Comparison of ENCODE assay signal across 17 cellular contexts in genomic region chr14:74952697-74953484, GRCh38. TPM values are rescaled to one million over a fixed set of nuclear protein-coding genes. Genes with fewer than 3 reads are reported as not detected.
DNase-seq lines count a peak whose midpoint lies in the region; ATAC-seq, FAIRE-seq and TF ChIP-seq lines count a peak whose summit lies in the region.
"Had no signal": no experiment of that assay in that cellular context is flagged by ENCODE, and none has a peak within 500 bp of the region (broad histone marks: within the 10 kb centered on the region; RNA-seq: fewer than 3 reads in every experiment).

No MANE protein-coding gene starts in this region.

- H3K4me3 ChIP-seq in BJ (ENCODE audit: low read depth, low read length): peak overlapping the region; percentile 45; the same call in 1 of the 2 replicates
- peak overlapping the region; percentile 70 for H3K4me3 ChIP-seq in HFF-Myc (replicated peaks; ENCODE audit: low read depth, low read length)
- H3K4me3 ChIP-seq in bronchial epithelial cell (ENCODE audit: low read depth, low read length): peak overlapping the region; percentile 64
- H3K4me3 ChIP-seq in neural progenitor cell: no peak overlapping the region
- no peak overlapping the region for H3K4me3 ChIP-seq in testis

- intact Hi-C loops in testis (cut with DNase I; ENCODE audit: low total_unique reads): no loop called here

- H3K4me1 Mint-ChIP-seq in neural progenitor cell: peaks cover 26% of the 10 kb centered on the region
- H3K4me1 Mint-ChIP-seq: activated naive CD4-positive, alpha-beta T cell treated with anti-CD3 and anti-CD28 coated beads, Interleukin-2, amount 50 U/mL, for 24 hours; CD4-positive, CD25-positive, alpha-beta regulatory T cell had no signal

- TF ChIP-seq CTCF in BJ (IDR thresholded peaks at IDR 0.05; ENCODE audit: insufficient read depth, low read depth, low read length): no peak
- TF ChIP-seq CTCF in HFF-Myc (IDR thresholded peaks at IDR 0.05; ENCODE audit: low read depth, low read length, missing control alignments): no peak
- peak; percentile 66 for TF ChIP-seq CTCF in bronchial epithelial cell (IDR thresholded peaks at IDR 0.05; ENCODE audit: insufficient read depth, low read length, severe bottlenecking)
- TF ChIP-seq CTCF in neural progenitor cell (IDR thresholded peaks at IDR 0.05): no peak
- no peak for TF ChIP-seq CTCF in testis (IDR thresholded peaks at IDR 0.05)

- TF ChIP-seq POLR2A in testis (IDR thresholded peaks at IDR 0.05): no peak

- WGBS in testis, 2 donors: 89 to 91% methylated on average over 16 to 18 of the region's 18 CpGs

- CTCF ChIA-PET in BJ (lab: Yijun Ruan, JAX): interaction anchor here (1.1 to 5.1 kb wide), 6 partner anchors 8 to 136 kb away, joined by 3 to 29 read pairs (median 9); no protein-coding TSS in a partner anchor

- H3K36me3 ChIP-seq in BJ (ENCODE audit: control insufficient read depth, insufficient read depth, low read length) (peaks cover 1% of the 10 kb centered on the region; the same call in 1 of the 2 replicates), bronchial epithelial cell (ENCODE audit: control insufficient read depth, insufficient read depth, low read length) (peaks cover 13% of the 10 kb centered on the region), neural progenitor cell (no peaks in the 10 kb centered on the region), testis (ENCODE audit: low read depth, missing control alignments) (no peaks in the 10 kb centered on the region)

- POLR2A ChIA-PET in BJ (lab: Charles Lee): no interaction called here

- H3K27me3 Mint-ChIP-seq in neural progenitor cell (ENCODE audit: insufficient read depth, low read depth): peaks cover 8% of the 10 kb centered on the region
- H3K27me3 Mint-ChIP-seq: activated naive CD4-positive, alpha-beta T cell treated with anti-CD3 and anti-CD28 coated beads, Interleukin-2, amount 50 U/mL, for 24 hours had no signal

- ATAC-seq in HG03175 (IDR thresholded peaks at IDR 0.05; ENCODE audit: unreplicated experiment): no peak
- ATAC-seq: stimulated activated naive B cell treated with anti-CD40 and anti-IgM and Interleukin-4, amounts not matched to agents 10 μg/mL and 1 μg/mL and 100 μg/mL, for 72 hours had no signal

- H3K27me3 ChIP-seq in BJ (ENCODE audit: control insufficient read depth, insufficient read depth, low read length): no peaks in the 10 kb centered on the region; the same call in none of the 2 replicates
- H3K27me3 ChIP-seq in bronchial epithelial cell (ENCODE audit: control insufficient read depth, insufficient read depth, low read length): no peaks in the 10 kb centered on the region
- peaks cover 40% of the 10 kb centered on the region for H3K27me3 ChIP-seq in neural progenitor cell
- no peaks in the 10 kb centered on the region for H3K27me3 ChIP-seq in testis

- no peak overlapping the region for H3K9ac ChIP-seq in neural progenitor cell

- FAIRE-seq in bronchial epithelial cell (lab: Jason Lieb, UNC): peak; percentile 72

- H3K27ac ChIP-seq in neural progenitor cell: no peak overlapping the region
- H3K27ac ChIP-seq in testis: no peak overlapping the region

- H3K36me3 Mint-ChIP-seq in neural progenitor cell: no peaks in the 10 kb centered on the region
- H3K36me3 Mint-ChIP-seq: activated naive CD4-positive, alpha-beta T cell treated with anti-CD3 and anti-CD28 coated beads, Interleukin-2, amount 50 U/mL, for 24 hours; CD4-positive, CD25-positive, alpha-beta regulatory T cell; stimulated activated naive B cell treated with anti-CD40 and anti-IgM and Interleukin-4, amounts not matched to agents 10 μg/mL and 1 μg/mL and 100 μg/mL, for 72 hours had no signal

- H3K27ac Mint-ChIP-seq in neural progenitor cell: no peak overlapping the region
- H3K27ac Mint-ChIP-seq: activated naive CD4-positive, alpha-beta T cell treated with anti-CD3 and anti-CD28 coated beads, Interleukin-2, amount 50 U/mL, for 24 hours; CD4-positive, CD25-positive, alpha-beta regulatory T cell; IgD-negative memory B cell; stimulated activated naive B cell treated with anti-CD40 and anti-IgM and Interleukin-4, amounts not matched to agents 10 μg/mL and 1 μg/mL and 100 μg/mL, for 72 hours; T-helper 2 cell treated with Interferon-gamma antibody and Interleukin-4, amounts not matched to agents 5 μg/mL and 100 μg/mL, for 36 hours had no signal

- no peaks in the 10 kb centered on the region for H3K9me3 Mint-ChIP-seq in neural progenitor cell
- H3K9me3 Mint-ChIP-seq: activated naive CD4-positive, alpha-beta T cell treated with anti-CD3 and anti-CD28 coated beads, Interleukin-2, amount 50 U/mL, for 24 hours; CD4-positive, CD25-positive, alpha-beta regulatory T cell; IgD-negative memory B cell; stimulated activated naive B cell treated with anti-CD40 and anti-IgM and Interleukin-4, amounts not matched to agents 10 μg/mL and 1 μg/mL and 100 μg/mL, for 72 hours; T-helper 2 cell treated with Interferon-gamma antibody and Interleukin-4, amounts not matched to agents 5 μg/mL and 100 μg/mL, for 36 hours had no signal

- no peaks in the 10 kb centered on the region for H3K79me2 ChIP-seq in neural progenitor cell (ENCODE audit: low read depth)

- H3F3A ChIP-seq in neural progenitor cell (ENCODE audit: low read depth): peaks cover 11% of the 10 kb centered on the region

- H3K4me3 Mint-ChIP-seq in neural progenitor cell: peak overlapping the region; percentile 10
- H3K4me3 Mint-ChIP-seq: activated naive CD4-positive, alpha-beta T cell treated with anti-CD3 and anti-CD28 coated beads, Interleukin-2, amount 50 U/mL, for 24 hours; stimulated activated naive B cell treated with anti-CD40 and anti-IgM and Interleukin-4, amounts not matched to agents 10 μg/mL and 1 μg/mL and 100 μg/mL, for 72 hours; T-helper 2 cell treated with Interferon-gamma antibody and Interleukin-4, amounts not matched to agents 5 μg/mL and 100 μg/mL, for 36 hours had no signal

- peaks cover 22% of the 10 kb centered on the region for H3K4me1 ChIP-seq in neural progenitor cell
- H3K4me1 ChIP-seq in testis: peaks cover 7% of the 10 kb centered on the region

- H3K9me3 ChIP-seq in neural progenitor cell (ENCODE audit: low read depth): no peaks in the 10 kb centered on the region
- H3K9me3 ChIP-seq in testis: no peaks in the 10 kb centered on the region

- DNase-seq in BJ (ENCODE audit: low read depth) (no peak), HFF-Myc (ENCODE audit: extremely low read depth, low read depth) (no peak), bronchial epithelial cell (ENCODE audit: low read depth) (peak; percentile 82), neural progenitor cell (ENCODE audit: low spot score) (no peak), testis (no peak), T-helper 1 cell (no peak), inferior parietal cortex (ENCODE audit: extremely low spot score) (no peak)
- DNase-seq: activated CD8-positive, alpha-beta memory T cell treated with anti-CD3 and anti-CD28 coated beads for 24 hours; CD4-positive, CD25-positive, alpha-beta regulatory T cell; NCI-H226; RPMI8226; stimulated activated CD4-positive, alpha-beta T cell treated with anti-CD3 and anti-CD28 coated beads, Interleukin-4, amount 100 ng/mL, for 24 hours; stimulated activated naive B cell treated with anti-CD40 and anti-IgM and Interleukin-4, amounts not matched to agents 10 μg/mL and 1 μg/mL and 100 μg/mL, for 72 hours had no signal

- no peak overlapping the region for H3K4me2 ChIP-seq in neural progenitor cell

- no peak overlapping the region for H2AFZ ChIP-seq in neural progenitor cell (replicated peaks)

- H4K20me1 ChIP-seq in neural progenitor cell (ENCODE audit: low read depth): no peaks in the 10 kb centered on the region

RNA-seq across cellular contexts. Expression of gene PGF, which starts 2.5 kb away (rescaled TPM):
- polyA plus RNA-seq in BJ (2011; rRNA removed) (3.3 and 4.1 TPM in 2 replicates), testis (ENCODE audit: insufficient read depth, low read depth, low replicate concordance) (5.4 TPM)
- polyA minus RNA-seq in BJ (2011; rRNA and poly(A)+ RNA removed): 2.0 and 2.1 TPM in 2 replicates
- total RNA-seq in bronchial epithelial cell (52.1 and 56.6 TPM in 2 replicates), neural progenitor cell (ENCODE audit: low replicate concordance) (1.0 and 2.1 TPM in 2 replicates), testis (10 to 100 TPM in 1 of 2 donors, 1 to 10 TPM in 1; 6.5 to 11.5 TPM)
- total RNA-seq: CD4-positive, CD25-positive, alpha-beta regulatory T cell had no signal
- polyA plus RNA-seq: IgD-negative memory B cell had no signal

RNA-seq across cellular contexts. Expression of gene RPS6KL1, which starts 29.8 kb away (rescaled TPM):
- 1.4 and 2.8 TPM in 2 replicates for polyA plus RNA-seq in BJ (2011; rRNA removed)
- polyA minus RNA-seq in BJ (2011; rRNA and poly(A)+ RNA removed): 3.0 and 3.8 TPM in 2 replicates
- 1.5 and 6.1 TPM in 2 replicates for total RNA-seq in bronchial epithelial cell
- 6.4 and 15.1 TPM in 2 replicates for total RNA-seq in neural progenitor cell (ENCODE audit: low replicate concordance)
- 10 to 100 TPM; 22.5 to 22.9 TPM for total RNA-seq in testis
- polyA plus RNA-seq in testis (ENCODE audit: insufficient read depth, low read depth, low replicate concordance): 41.8 TPM

RNA-seq across cellular contexts. Expression of gene EIF2B2, which starts 49.8 kb away (rescaled TPM):
- 78.0 and 79.8 TPM in 2 replicates for polyA plus RNA-seq in BJ (2011; rRNA removed)
- 21.6 and 31.4 TPM in 2 replicates for polyA minus RNA-seq in BJ (2011; rRNA and poly(A)+ RNA removed)
- 60.6 and 83.7 TPM in 2 replicates for total RNA-seq in bronchial epithelial cell
- total RNA-seq in neural progenitor cell (ENCODE audit: low replicate concordance): 26.9 and 29.7 TPM in 2 replicates
- 10 to 100 TPM; 39.4 to 40.4 TPM for total RNA-seq in testis
- polyA plus RNA-seq in testis (ENCODE audit: insufficient read depth, low read depth, low replicate concordance): 124 TPM

Comparison
In these comparisons a context has a peak if more than half of its experiments do, and no peak if none do; other contexts are left out.
1. H3K4me3 ChIP-seq: peak in BJ (single experiment), HFF-Myc (single experiment) and bronchial epithelial cell (single experiment); none in neural progenitor cell (single experiment) and testis (0 of 2).